ENCODE assay signal across 8 cellular contexts in the genomic region with DNA sequence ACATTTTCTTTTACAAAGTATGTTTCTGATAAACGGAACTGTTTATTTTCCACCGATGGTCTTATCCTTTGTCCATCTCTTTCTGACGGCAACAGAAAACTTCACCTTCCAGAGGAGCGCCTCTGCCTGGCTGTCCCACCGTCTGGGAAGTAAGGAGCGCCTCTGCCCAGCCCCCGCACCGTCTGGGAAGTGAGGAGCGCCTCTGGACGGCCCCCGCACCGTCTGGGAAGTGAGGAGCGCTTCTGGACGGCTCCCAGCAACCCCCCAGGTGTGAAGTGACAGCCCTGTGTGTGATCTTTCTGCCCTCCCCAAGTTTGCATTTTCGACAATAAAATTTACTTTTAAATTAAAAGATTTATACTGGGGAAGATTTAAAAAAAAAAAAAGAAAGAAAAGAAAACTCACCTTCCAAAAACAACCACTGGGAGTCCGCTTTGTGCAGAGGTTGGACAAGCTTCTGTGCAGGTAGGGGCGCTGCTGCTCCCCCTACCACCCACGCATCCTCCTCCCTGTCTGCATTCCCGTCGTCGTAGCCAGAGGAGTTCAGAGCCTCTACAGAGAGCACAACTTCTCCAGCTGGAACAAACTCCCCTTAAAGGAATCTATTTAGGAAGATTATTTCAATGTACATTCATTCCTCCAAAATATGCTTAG. TPM values are rescaled to one million over a fixed set of nuclear protein-coding genes. Genes with fewer than 3 reads are reported as not detected.
DNase-seq lines count a peak whose midpoint lies in the region; ATAC-seq and TF ChIP-seq lines count a peak whose summit lies in the region.

No MANE protein-coding gene starts in this region.

- H3K9me3 ChIP-seq in right atrium auricular region (no peaks in the 10 kb centered on the region), WERI-Rb-1 (ENCODE audit: severe bottlenecking) (no peaks in the 10 kb centered on the region), suprapubic skin (no peaks in the 10 kb centered on the region)

- H3K4me3 ChIP-seq in right atrium auricular region = no peak overlapping the region
- H3K4me3 ChIP-seq in WERI-Rb-1 (ENCODE audit: low read depth, low read length) = no peak overlapping the region
- peak overlapping the region; percentile 55 for H3K4me3 ChIP-seq in suprapubic skin

- TF ChIP-seq EP300 in suprapubic skin (IDR thresholded peaks at IDR 0.05) = no peak

- WGBS in suprapubic skin = no CpG with 5 or more reads among the region's 21 CpGs

- TF ChIP-seq POLR2A in suprapubic skin (IDR thresholded peaks at IDR 0.05) = no peak

- no peaks in the 10 kb centered on the region for H3K36me3 ChIP-seq in right atrium auricular region
- H3K36me3 ChIP-seq in WERI-Rb-1 = no peaks in the 10 kb centered on the region
- H3K36me3 ChIP-seq in suprapubic skin = no peaks in the 10 kb centered on the region

- TF ChIP-seq CTCF in right atrium auricular region (IDR thresholded peaks at IDR 0.05) = no peak
- TF ChIP-seq CTCF in WERI-Rb-1 (IDR thresholded peaks at IDR 0.05; ENCODE audit: low read depth, low read length) = peak; percentile 27; the same call in 1 of the 2 replicates
- peak in 1 of 2 donors; percentile 35 for TF ChIP-seq CTCF in suprapubic skin (IDR thresholded peaks at IDR 0.05)

- DNase-seq in Right ventricle myocardium superior (no peak), right atrium auricular region (ENCODE audit: low spot score) (no peak), WERI-Rb-1 (no peak), iPS-NIHi11 (ENCODE audit: low spot score) (peak; percentile 86), suprapubic skin (ENCODE audit: low spot score in 2 of 2) (no peak), NCI-H1694 (lab: John Stamatoyannopoulos, UW) (no peak), KG1 (lab: John Stamatoyannopoulos, UW) (no peak)

- no peaks in the 10 kb centered on the region for H3K27me3 ChIP-seq in right atrium auricular region
- no peaks in the 10 kb centered on the region for H3K27me3 ChIP-seq in WERI-Rb-1 (ENCODE audit: insufficient read depth, low read depth, severe bottlenecking)
- no peaks in the 10 kb centered on the region for H3K27me3 ChIP-seq in suprapubic skin

- intact Hi-C loops in Right ventricle myocardium superior (cut with DNase I) = no loop called here

- ATAC-seq in Right ventricle myocardium superior (ENCODE audit: poor library complexity) (peak; percentile 50), HG03095 (IDR thresholded peaks at IDR 0.05; ENCODE audit: unreplicated experiment) (no peak)

- H3K27ac ChIP-seq in right atrium auricular region (peak overlapping the region in 1 of 2 donors; percentile 26), WERI-Rb-1 (no peak overlapping the region), suprapubic skin (peak overlapping the region; percentile 69)

- H3K4me1 ChIP-seq in right atrium auricular region (no peaks in the 10 kb centered on the region), suprapubic skin (peaks cover 25% of the 10 kb centered on the region)

RNA-seq across cellular contexts. Expression of a gene that starts 1.0 kb away (rescaled TPM):
- total RNA-seq in Right ventricle myocardium superior (0.75 TPM), right atrium auricular region (under 1 TPM in 1 of 2 donors, not detected in 1; 0.90 TPM), suprapubic skin (1 to 10 TPM in 3 of 4 donors, not detected in 1; 1.0 to 2.4 (median 2.1) TPM)

RNA-seq across cellular contexts. Expression of a gene that starts 23.7 kb away (rescaled TPM):
- total RNA-seq in Right ventricle myocardium superior = 0.35 TPM
- 1 to 10 TPM in 1 of 2 donors, not detected in 1; 1.1 TPM for total RNA-seq in right atrium auricular region
- 1 to 10 TPM in 1 of 4 donors, not detected in 3; 2.1 TPM for total RNA-seq in suprapubic skin

RNA-seq across cellular contexts. Expression of a gene that starts 32.9 kb away (rescaled TPM):
- total RNA-seq in Right ventricle myocardium superior (24.9 TPM), right atrium auricular region (10 to 100 TPM in 1 of 2 donors, 1 to 10 TPM in 1; 9.1 to 12.5 TPM), suprapubic skin (10 to 100 TPM in 1 of 4 donors, 1 to 10 TPM in 3; 6.6 to 10.5 (median 7.8) TPM)

RNA-seq across cellular contexts. Expression of a gene that starts 39.8 kb away (rescaled TPM):
- 1.2 TPM for total RNA-seq in Right ventricle myocardium superior
- 1 to 10 TPM in 1 of 2 donors, not detected in 1; 1.4 TPM for total RNA-seq in right atrium auricular region
- not detected for total RNA-seq in suprapubic skin

RNA-seq across cellular contexts. Expression of a gene that starts 59.5 kb away (rescaled TPM):
- 4.1 TPM for total RNA-seq in Right ventricle myocardium superior
- total RNA-seq in right atrium auricular region = 1 to 10 TPM; 3.4 to 6.3 TPM
- total RNA-seq in suprapubic skin = 1 to 10 TPM in 2 of 4 donors, under 1 TPM in 1, not detected in 1; 0.57 to 2.0 (median 1.4) TPM
